16 cellular contexts compared by ENCODE assay signal in the genomic region with DNA sequence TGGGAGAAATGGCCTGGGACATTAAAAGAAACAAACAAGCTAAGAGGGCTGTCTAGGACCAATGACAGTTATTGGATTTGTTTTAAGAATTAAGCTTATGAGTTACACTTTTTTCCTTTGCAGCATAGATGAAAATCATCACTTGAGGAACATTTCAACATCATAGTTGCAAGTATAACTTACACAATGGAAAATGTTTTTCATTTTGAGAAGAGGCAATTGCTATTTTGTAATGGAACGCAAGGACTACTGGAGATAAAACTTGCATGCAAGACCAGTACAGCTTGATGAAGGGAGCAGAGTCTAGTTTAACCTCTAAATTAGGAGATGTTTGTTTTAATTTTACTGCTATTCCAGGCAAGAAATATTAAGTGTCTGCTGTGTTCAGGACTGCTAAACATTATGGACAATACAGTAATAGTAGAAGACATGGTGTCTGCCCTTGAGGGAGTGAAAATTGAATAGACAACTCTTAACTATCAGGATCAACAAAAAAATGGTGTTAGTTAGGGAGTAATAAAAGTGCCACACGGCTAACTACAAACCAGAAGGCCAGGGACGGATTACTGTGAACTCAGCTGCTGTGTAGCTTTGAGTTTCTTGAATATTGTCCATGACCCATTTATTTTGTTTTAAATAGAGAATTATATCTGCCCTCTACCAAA.
DNase-seq lines count a peak whose midpoint lies in the region; ATAC-seq, FAIRE-seq and TF ChIP-seq lines count a peak whose summit lies in the region.
"Had no signal": no experiment of that assay in that cellular context is flagged by ENCODE, and none has a peak within 500 bp of the region (broad histone marks: within the 10 kb centered on the region; RNA-seq: fewer than 3 reads in every experiment).

No MANE protein-coding gene starts in this region.

- intact Hi-C loops in psoas muscle (cut with DNase I): loop anchor here in 1 of 2 donors (2.0 to 5.0 kb wide), 3 partner anchors 53 to 353 kb away; no protein-coding TSS in a partner anchor

- DNase-seq in A549 (ENCODE audit: low read depth in 1 of 2, low spot score in 1 of 2) (no peak), SJCRH30 (no peak), psoas muscle (no peak), middle frontal gyrus (ENCODE audit: extremely low spot score, low spot score) (no peak), NCI-H2227 (lab: John Stamatoyannopoulos, UW; ENCODE audit: unreplicated experiment) (no peak), AG08396 (ENCODE audit: low spot score) (no peak)
- DNase-seq: activated naive CD4-positive, alpha-beta T cell; CD4-positive, alpha-beta T cell; naive thymus-derived CD8-positive, alpha-beta T cell; NCI-H2029; NCI-H446 treated with DMSO at 0.1 percent for 48 hours; T-cell had no signal

- no peak for TF ChIP-seq EP300 in A549 (IDR thresholded peaks at IDR 0.05)
- no peak for TF ChIP-seq EP300 in gastroesophageal sphincter (IDR thresholded peaks at IDR 0.05)

- TF ChIP-seq POLR2A in A549 (IDR thresholded peaks at IDR 0.05; ENCODE audit: low read length) (no peak), gastroesophageal sphincter (IDR thresholded peaks at IDR 0.05) (no peak)

- no peak overlapping the region for H3K4me2 ChIP-seq in A549

- TF ChIP-seq CTCF in A549 (IDR thresholded peaks at IDR 0.05) (no peak), gastroesophageal sphincter (IDR thresholded peaks at IDR 0.05) (no peak), psoas muscle (IDR thresholded peaks at IDR 0.05) (no peak)

- no peaks in the 10 kb centered on the region for H3K36me3 ChIP-seq in SJCRH30
- no peaks in the 10 kb centered on the region for H3K36me3 ChIP-seq in gastroesophageal sphincter
- H3K36me3 ChIP-seq in psoas muscle (ENCODE audit: insufficient read depth in 1 of 2, low read depth in 1 of 2): no peaks in the 10 kb centered on the region
- H3K36me3 ChIP-seq: ascending aorta had no signal

- CTCF ChIA-PET in A549 (lab: Yijun Ruan, JAX): interaction anchor here (0.9 to 1.4 kb wide), 3 partner anchors 51 to 260 kb away, joined by 3 to 4 read pairs (median 3); no protein-coding TSS in a partner anchor

- H3K4me1 ChIP-seq in A549 (peaks cover 79% of the 10 kb centered on the region), SJCRH30 (peaks cover 54% of the 10 kb centered on the region), gastroesophageal sphincter (peaks cover 0 to 75% (median 26%) of the 10 kb centered on the region in 3 donors), psoas muscle (peaks cover 58% of the 10 kb centered on the region)

- peak overlapping the region; percentile 93 to 98 for H3K27ac ChIP-seq in A549
- H3K27ac ChIP-seq in SJCRH30: peak overlapping the region; percentile 90
- peak overlapping the region; percentile 79 to 93 (median 81) for H3K27ac ChIP-seq in gastroesophageal sphincter
- H3K27ac ChIP-seq in psoas muscle: peak overlapping the region; percentile 84
- H3K27ac ChIP-seq: ascending aorta had no signal

- H3K27me3 ChIP-seq in SJCRH30 (no peaks in the 10 kb centered on the region), gastroesophageal sphincter (no peaks in the 10 kb centered on the region), psoas muscle (ENCODE audit: insufficient read depth in 3 of 3, low read length in 2 of 3) (no peaks in the 10 kb centered on the region)
- H3K27me3 ChIP-seq: ascending aorta had no signal

- TF ChIP-seq RAD21 in A549 (conservative IDR thresholded peaks at IDR 0.05 in 1 of 2, IDR thresholded peaks at IDR 0.05 in 1 of 2): no peak

- FAIRE-seq in A549 (lab: Jason Lieb, UNC): peak; percentile 59

- no peaks in the 10 kb centered on the region for H3K9me3 ChIP-seq in A549
- H3K9me3 ChIP-seq in SJCRH30 (replicated peaks): no peaks in the 10 kb centered on the region
- no peaks in the 10 kb centered on the region for H3K9me3 ChIP-seq in gastroesophageal sphincter
- H3K9me3 ChIP-seq in psoas muscle: no peaks in the 10 kb centered on the region
- H3K9me3 ChIP-seq: ascending aorta had no signal

- 92% methylated on average over 3 of the region's 3 CpGs for WGBS in A549 (ENCODE audit: missing lambda C conversion rate)
- WGBS in gastroesophageal sphincter (ENCODE audit: low coverage in 1 of 2), 2 donors: 22 to 37% methylated on average over 3 of the region's 3 CpGs
- WGBS in psoas muscle, 3 donors: 39 to 48% (median 47%) methylated on average over 3 of the region's 3 CpGs

- POLR2A ChIA-PET in A549 (lab: Yijun Ruan, JAX): interaction anchor here (0.9 kb wide), 1 partner anchor 599 kb away, joined by 3 read pairs; a partner anchor contains a TSS

- no peak overlapping the region for H3K4me3 ChIP-seq in A549
- H3K4me3 ChIP-seq in SJCRH30: no peak overlapping the region
- H3K4me3 ChIP-seq in gastroesophageal sphincter: no peak overlapping the region
- H3K4me3 ChIP-seq in psoas muscle: no peak overlapping the region
- H3K4me3 ChIP-seq: ascending aorta, lung had no signal

- ATAC-seq in A549: no peak
- peak; percentile 75 for ATAC-seq in gastroesophageal sphincter
- no peak for ATAC-seq in psoas muscle
- ATAC-seq in GM18498 (IDR thresholded peaks at IDR 0.05; ENCODE audit: unreplicated experiment): no peak
- ATAC-seq: naive thymus-derived CD8-positive, alpha-beta T cell; T-cell had no signal

TF ChIP-seq in A549, 52 proteins besides CTCF, POLR2A, EP300 and RAD21 (continues in another document):
- no peak for TF ChIP-seq SREBF2 (IDR thresholded peaks at IDR 0.05)
- TF ChIP-seq, protein P1, sequence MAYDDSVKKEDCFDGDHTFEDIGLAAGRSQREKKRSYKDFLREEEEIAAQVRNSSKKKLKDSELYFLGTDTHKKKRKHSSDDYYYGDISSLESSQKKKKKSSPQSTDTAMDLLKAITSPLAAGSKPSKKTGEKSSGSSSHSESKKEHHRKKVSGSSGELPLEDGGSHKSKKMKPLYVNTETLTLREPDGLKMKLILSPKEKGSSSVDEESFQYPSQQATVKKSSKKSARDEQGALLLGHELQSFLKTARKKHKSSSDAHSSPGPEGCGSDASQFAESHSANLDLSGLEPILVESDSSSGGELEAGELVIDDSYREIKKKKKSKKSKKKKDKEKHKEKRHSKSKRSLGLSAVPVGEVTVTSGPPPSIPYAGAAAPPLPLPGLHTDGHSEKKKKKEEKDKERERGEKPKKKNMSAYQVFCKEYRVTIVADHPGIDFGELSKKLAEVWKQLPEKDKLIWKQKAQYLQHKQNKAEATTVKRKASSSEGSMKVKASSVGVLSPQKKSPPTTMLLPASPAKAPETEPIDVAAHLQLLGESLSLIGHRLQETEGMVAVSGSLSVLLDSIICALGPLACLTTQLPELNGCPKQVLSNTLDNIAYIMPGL (CRISPR knock-in tag; IDR thresholded peaks at IDR 0.05; ENCODE audit: borderline replicate concordance): no peak
- TF ChIP-seq, protein P2, sequence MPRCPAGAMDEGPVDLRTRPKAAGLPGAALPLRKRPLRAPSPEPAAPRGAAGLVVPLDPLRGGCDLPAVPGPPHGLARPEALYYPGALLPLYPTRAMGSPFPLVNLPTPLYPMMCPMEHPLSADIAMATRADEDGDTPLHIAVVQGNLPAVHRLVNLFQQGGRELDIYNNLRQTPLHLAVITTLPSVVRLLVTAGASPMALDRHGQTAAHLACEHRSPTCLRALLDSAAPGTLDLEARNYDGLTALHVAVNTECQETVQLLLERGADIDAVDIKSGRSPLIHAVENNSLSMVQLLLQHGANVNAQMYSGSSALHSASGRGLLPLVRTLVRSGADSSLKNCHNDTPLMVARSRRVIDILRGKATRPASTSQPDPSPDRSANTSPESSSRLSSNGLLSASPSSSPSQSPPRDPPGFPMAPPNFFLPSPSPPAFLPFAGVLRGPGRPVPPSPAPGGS (IDR thresholded peaks at IDR 0.05): no peak
- TF ChIP-seq HEYL (CRISPR knock-in tag; IDR thresholded peaks at IDR 0.05): no peak
- TF ChIP-seq, protein P3, sequence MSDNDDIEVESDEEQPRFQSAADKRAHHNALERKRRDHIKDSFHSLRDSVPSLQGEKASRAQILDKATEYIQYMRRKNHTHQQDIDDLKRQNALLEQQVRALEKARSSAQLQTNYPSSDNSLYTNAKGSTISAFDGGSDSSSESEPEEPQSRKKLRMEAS (IDR thresholded peaks at IDR 0.05): no peak
- TF ChIP-seq, protein P4, sequence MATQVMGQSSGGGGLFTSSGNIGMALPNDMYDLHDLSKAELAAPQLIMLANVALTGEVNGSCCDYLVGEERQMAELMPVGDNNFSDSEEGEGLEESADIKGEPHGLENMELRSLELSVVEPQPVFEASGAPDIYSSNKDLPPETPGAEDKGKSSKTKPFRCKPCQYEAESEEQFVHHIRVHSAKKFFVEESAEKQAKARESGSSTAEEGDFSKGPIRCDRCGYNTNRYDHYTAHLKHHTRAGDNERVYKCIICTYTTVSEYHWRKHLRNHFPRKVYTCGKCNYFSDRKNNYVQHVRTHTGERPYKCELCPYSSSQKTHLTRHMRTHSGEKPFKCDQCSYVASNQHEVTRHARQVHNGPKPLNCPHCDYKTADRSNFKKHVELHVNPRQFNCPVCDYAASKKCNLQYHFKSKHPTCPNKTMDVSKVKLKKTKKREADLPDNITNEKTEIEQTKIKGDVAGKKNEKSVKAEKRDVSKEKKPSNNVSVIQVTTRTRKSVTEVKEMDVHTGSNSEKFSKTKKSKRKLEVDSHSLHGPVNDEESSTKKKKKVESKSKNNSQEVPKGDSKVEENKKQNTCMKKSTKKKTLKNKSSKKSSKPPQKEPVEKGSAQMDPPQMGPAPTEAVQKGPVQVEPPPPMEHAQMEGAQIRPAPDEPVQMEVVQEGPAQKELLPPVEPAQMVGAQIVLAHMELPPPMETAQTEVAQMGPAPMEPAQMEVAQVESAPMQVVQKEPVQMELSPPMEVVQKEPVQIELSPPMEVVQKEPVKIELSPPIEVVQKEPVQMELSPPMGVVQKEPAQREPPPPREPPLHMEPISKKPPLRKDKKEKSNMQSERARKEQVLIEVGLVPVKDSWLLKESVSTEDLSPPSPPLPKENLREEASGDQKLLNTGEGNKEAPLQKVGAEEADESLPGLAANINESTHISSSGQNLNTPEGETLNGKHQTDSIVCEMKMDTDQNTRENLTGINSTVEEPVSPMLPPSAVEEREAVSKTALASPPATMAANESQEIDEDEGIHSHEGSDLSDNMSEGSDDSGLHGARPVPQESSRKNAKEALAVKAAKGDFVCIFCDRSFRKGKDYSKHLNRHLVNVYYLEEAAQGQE (IDR thresholded peaks at IDR 0.05): no peak
- TF ChIP-seq MYC (IDR thresholded peaks at IDR 0.05; ENCODE audit: borderline replicate concordance, low read length): no peak
- TF ChIP-seq NR3C1 (IDR thresholded peaks at IDR 0.05): no peak
- TF ChIP-seq HOXB13 (CRISPR knock-in tag; IDR thresholded peaks at IDR 0.05; ENCODE audit: low read depth): no peak
- TF ChIP-seq JUNB (IDR thresholded peaks at IDR 0.05): no peak
- no peak for TF ChIP-seq POLR2AphosphoS2 (conservative IDR thresholded peaks at IDR 0.05; ENCODE audit: low read length)
- TF ChIP-seq, protein P5, sequence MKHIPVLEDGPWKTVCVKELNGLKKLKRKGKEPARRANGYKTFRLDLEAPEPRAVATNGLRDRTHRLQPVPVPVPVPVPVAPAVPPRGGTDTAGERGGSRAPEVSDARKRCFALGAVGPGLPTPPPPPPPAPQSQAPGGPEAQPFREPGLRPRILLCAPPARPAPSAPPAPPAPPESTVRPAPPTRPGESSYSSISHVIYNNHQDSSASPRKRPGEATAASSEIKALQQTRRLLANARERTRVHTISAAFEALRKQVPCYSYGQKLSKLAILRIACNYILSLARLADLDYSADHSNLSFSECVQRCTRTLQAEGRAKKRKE (CRISPR knock-in tag; IDR thresholded peaks at IDR 0.05; ENCODE audit: low read depth): no peak
- TF ChIP-seq KDM1A (IDR thresholded peaks at IDR 0.05; ENCODE audit: low read depth): no peak
